Comparison of ENCODE assay signal across 1 cellular context in genomic region chr6:144095134-144096002, GRCh38.
A peak's percentile ranks its signal among the peaks of the same experiment; 100 is the strongest.
TF ChIP-seq lines count a peak whose summit lies in the region.

SF3B5 (minus strand) TSS chr6:144095573; CDS start chr6:144095497, 76 bp downstream.

TF ChIP-seq in SK-N-SH, 30 proteins besides CTCF, POLR2A, EP300 and RAD21 (continued from another document):
- TF ChIP-seq REST (IDR thresholded peaks at IDR 0.05; ENCODE audit: low read depth, low read length) (no peak), GABPA (IDR thresholded peaks at IDR 0.05; ENCODE audit: low read depth) (peak; percentile 80), MEF2A (IDR thresholded peaks at IDR 0.05; ENCODE audit: borderline replicate concordance, low read depth) (no peak), JUND (IDR thresholded peaks at IDR 0.05) (no peak), IRF3 (IDR thresholded peaks at IDR 0.05; ENCODE audit: low read depth, low read length) (peak; percentile 37; the same call in 1 of the 2 replicates), NRF1 (IDR thresholded peaks at IDR 0.05; ENCODE audit: low read depth, low read length) (no peak), FOSL2 (IDR thresholded peaks at IDR 0.05; ENCODE audit: borderline replicate concordance, low read depth) (no peak), ELF1 (IDR thresholded peaks at IDR 0.05) (peak; percentile 100), TEAD4 (IDR thresholded peaks at IDR 0.05; ENCODE audit: borderline replicate concordance, insufficient read depth) (no peak), RCOR1 (IDR thresholded peaks at IDR 0.05; ENCODE audit: low read length) (peak; percentile 16; the same call in 1 of the 2 replicates), GATA2 (CRISPR knock-in tag; IDR thresholded peaks at IDR 0.05) (no peak), NFIC (IDR thresholded peaks at IDR 0.05; ENCODE audit: borderline replicate concordance) (no peak), SIN3A (IDR thresholded peaks at IDR 0.05; ENCODE audit: borderline replicate concordance, low read depth, low read length) (peak; percentile 79; the same call in 1 of the 2 replicates)
TF ChIP-seq in SK-N-SH: peak in this region for 11.
